Comparison of ENCODE assay signal across 22 cellular contexts in genomic region chr10:4655406-4655805, GRCh38.
A peak's percentile ranks its signal among the peaks of the same experiment; 100 is the strongest.
DNase-seq lines count a peak whose midpoint lies in the region; TF ChIP-seq lines count a peak whose summit lies in the region.
"Had no signal": no experiment of that assay in that cellular context is flagged by ENCODE, and none has a peak within 500 bp of the region (broad histone marks: within the 10 kb centered on the region; RNA-seq: fewer than 3 reads in every experiment).

No MANE protein-coding gene starts in this region.

- H3K9ac ChIP-seq in mesenchymal stem cell (ENCODE audit: low read length) = no peak overlapping the region

- DNase-seq in SK-MEL-5 (ENCODE audit: low read depth, low spot score) (peak; percentile 84), mesenchymal stem cell (no peak), type B pancreatic cell (ENCODE audit: extremely low spot score, unreplicated experiment) (no peak), MCF 10A (ENCODE audit: unreplicated experiment) (no peak), NOMO-1 treated with DMSO at 0.1 percent for 48 hours (lab: John Stamatoyannopoulos, UW; ENCODE audit: unreplicated experiment) (no peak), NCI-H2081 (lab: John Stamatoyannopoulos, UW) (no peak)
- DNase-seq: COR-L47; DMS 273 treated with DMSO at 0.1 percent for 48 hours; DND-41; HFFc6; Kasumi-1; MM.1S; NCI-H1092; NCI-H1436 treated with DMSO at 0.1 percent for 48 hours; NCI-H2081 treated with DMSO at 0.1 percent for 48 hours; NCI-H510A; NCI-H748 treated with DMSO at 0.1 percent for 48 hours; NK-92 treated with Interleukin-12 subunit alpha and Interleukin-12 subunit beta, amount 100 ng/mL, for 24 hours; RPMI8226; SIG-M5 had no signal

- H2AK5ac ChIP-seq in mesenchymal stem cell (ENCODE audit: low read length, severe bottlenecking) = peak overlapping the region; percentile 50

- H2BK12ac ChIP-seq in mesenchymal stem cell (ENCODE audit: low read length in 2 of 2) = peak overlapping the region; percentile 80 to 99

- H2BK5ac ChIP-seq in mesenchymal stem cell (ENCODE audit: low read depth, low read length, poor library complexity, severe bottlenecking) = no peak overlapping the region

- no peak overlapping the region for H3K4ac ChIP-seq in mesenchymal stem cell (ENCODE audit: low read depth in 1 of 2, low read length in 2 of 2)

- H3K36me3 ChIP-seq in HEK293 (ENCODE audit: control insufficient read depth in 2 of 2, insufficient read depth in 1 of 2, low read length in 2 of 2) = no peaks in the 10 kb centered on the region
- H3K36me3 ChIP-seq in mesenchymal stem cell (ENCODE audit: control insufficient read depth in 1 of 2, insufficient read depth in 2 of 2, low read depth in 1 of 2, low read length in 2 of 2) = no peaks in the 10 kb centered on the region

- no peaks in the 10 kb centered on the region for H3K36me3 Mint-ChIP-seq in type B pancreatic cell
- H3K36me3 Mint-ChIP-seq in MCF 10A (ENCODE audit: insufficient read depth, unreplicated experiment) = no peaks in the 10 kb centered on the region

- H3K9me3 Mint-ChIP-seq in type B pancreatic cell (no peaks in the 10 kb centered on the region), MCF 10A (ENCODE audit: unreplicated experiment) (no peaks in the 10 kb centered on the region)
- H3K9me3 Mint-ChIP-seq: HFFc6 had no signal

- no peak overlapping the region for H3K23ac ChIP-seq in mesenchymal stem cell (ENCODE audit: low read length in 2 of 2)

- H3K4me3 ChIP-seq in HEK293 (ENCODE audit: low read depth, low read length) (no peak overlapping the region), mesenchymal stem cell (ENCODE audit: insufficient read depth in 1 of 2, low read depth in 1 of 2, low read length in 2 of 2) (no peak overlapping the region)

- 94% methylated on average over 3 of the region's 3 CpGs for WGBS in mesenchymal stem cell

- POLR2A ChIA-PET in HEK293 (lab: Yijun Ruan, JAX) (no interaction called here), MCF 10A (lab: Yijun Ruan, JAX) (interaction anchor here (0.7 to 4.1 kb wide), 5 partner anchors 9 to 881 kb away, joined by 3 to 39 read pairs (median 4); partner anchors contain the start of gene KLF6)

- H3K79me1 ChIP-seq in mesenchymal stem cell (replicated peaks; ENCODE audit: low read length, poor library complexity, severe bottlenecking) = peaks cover 2% of the 10 kb centered on the region

- H3K9me3 ChIP-seq in HEK293 (ENCODE audit: control insufficient read depth, insufficient read depth, low read depth, low read length) (no peaks in the 10 kb centered on the region), mesenchymal stem cell (ENCODE audit: control insufficient read depth, low read length) (no peaks in the 10 kb centered on the region)

- CTCF ChIA-PET in HEK293 (lab: Yijun Ruan, JAX) = interaction anchor here (0.5 to 1.7 kb wide), 7 partner anchors 16 to 1458 kb away, joined by 3 to 5 read pairs (median 3); no protein-coding TSS in a partner anchor
- CTCF ChIA-PET in MCF 10A (lab: Yijun Ruan, JAX) = interaction anchor here (0.6 to 1.7 kb wide), 6 partner anchors 22 to 673 kb away, joined by 3 to 6 read pairs (median 3); no protein-coding TSS in a partner anchor

- peak overlapping the region; percentile 40 to 84 for H3K18ac ChIP-seq in mesenchymal stem cell (ENCODE audit: low read depth in 1 of 2, low read length in 2 of 2)

- H3K27me3 Mint-ChIP-seq in type B pancreatic cell (no peaks in the 10 kb centered on the region), MCF 10A (ENCODE audit: insufficient read depth, unreplicated experiment) (no peaks in the 10 kb centered on the region)

- TF ChIP-seq CTCF in HEK293 (tag by site-specific recombination; IDR thresholded peaks at IDR 0.05) = no peak
- TF ChIP-seq CTCF in type B pancreatic cell (conservative IDR thresholded peaks at IDR 0.05) = no peak
- no peak for TF ChIP-seq CTCF in MCF 10A (IDR thresholded peaks at IDR 0.05; ENCODE audit: unreplicated experiment)

- peak overlapping the region; percentile 1 for H3K27ac Mint-ChIP-seq in type B pancreatic cell
- no peak overlapping the region for H3K27ac Mint-ChIP-seq in MCF 10A (ENCODE audit: low read depth, unreplicated experiment)
- H3K27ac Mint-ChIP-seq: B cell, HFFc6 had no signal

- H3K27me3 ChIP-seq in mesenchymal stem cell (ENCODE audit: control insufficient read depth in 1 of 2, insufficient read depth in 1 of 2, low read length in 2 of 2) = no peaks in the 10 kb centered on the region

- peaks cover 26% of the 10 kb centered on the region for H3K4me1 ChIP-seq in HEK293 (ENCODE audit: control insufficient read depth, insufficient read depth, low read length)
- H3K4me1 ChIP-seq in mesenchymal stem cell (ENCODE audit: control insufficient read depth, insufficient read depth, low read depth, low read length) = peaks cover 2% of the 10 kb centered on the region

- H3K4me3 Mint-ChIP-seq in type B pancreatic cell = no peak overlapping the region
- H3K4me3 Mint-ChIP-seq in MCF 10A (ENCODE audit: unreplicated experiment) = no peak overlapping the region
- H3K4me3 Mint-ChIP-seq: B cell, HFFc6 had no signal

- H2BK120ac ChIP-seq in mesenchymal stem cell (ENCODE audit: low read depth, low read length) = no peak overlapping the region

- no TSS peak for BruUV-seq in MCF 10A (replicated peaks; lab: Mats Ljungman, UMichigan)

- H2BK15ac ChIP-seq in mesenchymal stem cell (ENCODE audit: low read depth, poor library complexity, severe bottlenecking) = peak overlapping the region; percentile 80

- H4K91ac ChIP-seq in mesenchymal stem cell (ENCODE audit: low read length) = peak overlapping the region; percentile 93

- H2AFZ ChIP-seq in mesenchymal stem cell (ENCODE audit: low read depth, low read length) = no peak overlapping the region

- peak overlapping the region; percentile 61 for H4K8ac ChIP-seq in mesenchymal stem cell (ENCODE audit: low read length)

- H3K27ac ChIP-seq in HEK293 (ENCODE audit: extremely low read depth, low read depth, low read length) (peak overlapping the region; percentile 4; the same call in 1 of the 2 replicates), mesenchymal stem cell (ENCODE audit: low read length, poor library complexity, severe bottlenecking) (no peak overlapping the region)

- no peak overlapping the region for H3K4me2 ChIP-seq in mesenchymal stem cell (ENCODE audit: low read length, poor library complexity, severe bottlenecking)

- in situ Hi-C loops in SK-MEL-5 (cut with HindIII; ENCODE audit: low pct_unique_long_range_greater_than_20kb, low sequenced_read_pairs) = no loop called here

- H3K14ac ChIP-seq in mesenchymal stem cell (ENCODE audit: low read length in 2 of 2) = no peak overlapping the region

- peaks cover 28% of the 10 kb centered on the region for H3K4me1 Mint-ChIP-seq in type B pancreatic cell (ENCODE audit: unreplicated experiment)
- H3K4me1 Mint-ChIP-seq in MCF 10A (ENCODE audit: insufficient read depth, unreplicated experiment) = peaks cover 14% of the 10 kb centered on the region

- intact Hi-C loops in MCF 10A (cut with micrococcal nuclease) = loop anchor here (5.0 kb wide), 2 partner anchors 1418 to 1458 kb away; no protein-coding TSS in a partner anchor

TF ChIP-seq in HEK293, 187 proteins besides CTCF, POLR2A, EP300 and RAD21 (continues in another document):
- no peak for TF ChIP-seq BCL6B (tag by site-specific recombination; IDR thresholded peaks at IDR 0.05)
- TF ChIP-seq SP2 (tag by site-specific recombination; IDR thresholded peaks at IDR 0.05) = no peak
- no peak for TF ChIP-seq ZNF654 (tag by site-specific recombination; IDR thresholded peaks at IDR 0.05; ENCODE audit: low read depth)
- TF ChIP-seq ZNF692 (tag by site-specific recombination; IDR thresholded peaks at IDR 0.05) = no peak
- no peak for TF ChIP-seq ZNF48 (tag by site-specific recombination; IDR thresholded peaks at IDR 0.05)
- TF ChIP-seq ZNF423 (tag by site-specific recombination; IDR thresholded peaks at IDR 0.05) = no peak
- no peak for TF ChIP-seq ZNF391 (tag by site-specific recombination; IDR thresholded peaks at IDR 0.05; ENCODE audit: borderline replicate concordance, low read depth)
- no peak for TF ChIP-seq ZNF488 (tag by site-specific recombination; IDR thresholded peaks at IDR 0.05)
- TF ChIP-seq KLF9 (tag by site-specific recombination; IDR thresholded peaks at IDR 0.05; ENCODE audit: low read depth) = no peak
